In the genomic region with DNA sequence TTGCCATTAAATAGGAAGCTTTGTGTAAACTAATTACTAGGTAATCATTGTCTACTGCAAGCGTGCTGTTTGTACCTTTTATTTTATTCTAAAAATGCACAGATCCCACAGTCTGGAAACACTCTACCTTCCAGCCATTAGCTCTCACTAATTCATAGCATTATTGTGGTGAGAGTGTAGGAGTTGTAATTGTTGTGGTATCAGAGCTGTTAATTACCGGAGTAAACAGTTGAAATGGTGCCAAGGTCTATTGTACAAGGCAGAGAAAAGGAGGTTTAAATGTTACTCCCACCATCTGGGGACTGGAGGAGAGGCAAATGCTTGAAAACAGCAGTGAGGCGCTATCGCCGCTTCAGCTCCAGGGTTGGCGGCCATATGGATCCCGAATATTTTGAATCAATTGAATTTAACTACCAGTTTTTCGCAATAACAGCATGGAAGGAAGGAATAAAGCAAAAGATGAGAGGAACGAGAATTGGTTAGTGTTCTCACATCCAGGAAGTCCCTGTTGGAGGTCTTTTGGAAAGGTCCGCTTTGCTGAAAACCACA, we compare ENCODE assay signal across 3 cellular contexts.
TF ChIP-seq lines count a peak whose summit lies in the region.

No MANE protein-coding gene starts in this region.

TF ChIP-seq in A549, 52 proteins besides CTCF, POLR2A, EP300 and RAD21:
- TF ChIP-seq NFE2L2 (conservative IDR thresholded peaks at IDR 0.05; ENCODE audit: low read length): no peak
- no peak for TF ChIP-seq RFX5 (IDR thresholded peaks at IDR 0.05)
- no peak for TF ChIP-seq HEYL (CRISPR knock-in tag; IDR thresholded peaks at IDR 0.05)
- TF ChIP-seq PHF8 (IDR thresholded peaks at IDR 0.05; ENCODE audit: borderline replicate concordance, low read depth): no peak
- no peak for TF ChIP-seq BHLHE40 (IDR thresholded peaks at IDR 0.05; ENCODE audit: low read depth, low read length)
- TF ChIP-seq HOXB5 (CRISPR knock-in tag; IDR thresholded peaks at IDR 0.05): no peak
- TF ChIP-seq TP53 (CRISPR knock-in tag; IDR thresholded peaks at IDR 0.05): no peak
- no peak for TF ChIP-seq EHMT2 (IDR thresholded peaks at IDR 0.05; ENCODE audit: low read depth)
- no peak for TF ChIP-seq NPAS2 (CRISPR knock-in tag; IDR thresholded peaks at IDR 0.05; ENCODE audit: borderline replicate concordance)
- no peak for TF ChIP-seq CHD2 (IDR thresholded peaks at IDR 0.05; ENCODE audit: low read length, partially characterized antibody)
- TF ChIP-seq ESRRA (IDR thresholded peaks at IDR 0.05; ENCODE audit: borderline replicate concordance, low read length): no peak
- no peak for TF ChIP-seq FOXS1 (CRISPR knock-in tag; IDR thresholded peaks at IDR 0.05)
- no peak for TF ChIP-seq CHD4 (IDR thresholded peaks at IDR 0.05; ENCODE audit: borderline replicate concordance)

TF ChIP-seq in GM23338, 12 proteins besides CTCF, POLR2A, EP300 and RAD21 (continues in another document):
- no peak for TF ChIP-seq ZNF114 (CRISPR knock-in tag; IDR thresholded peaks at IDR 0.05)
- TF ChIP-seq ZNF331 (CRISPR knock-in tag; IDR thresholded peaks at IDR 0.05; ENCODE audit: low read depth): no peak
- TF ChIP-seq, protein P1, sequence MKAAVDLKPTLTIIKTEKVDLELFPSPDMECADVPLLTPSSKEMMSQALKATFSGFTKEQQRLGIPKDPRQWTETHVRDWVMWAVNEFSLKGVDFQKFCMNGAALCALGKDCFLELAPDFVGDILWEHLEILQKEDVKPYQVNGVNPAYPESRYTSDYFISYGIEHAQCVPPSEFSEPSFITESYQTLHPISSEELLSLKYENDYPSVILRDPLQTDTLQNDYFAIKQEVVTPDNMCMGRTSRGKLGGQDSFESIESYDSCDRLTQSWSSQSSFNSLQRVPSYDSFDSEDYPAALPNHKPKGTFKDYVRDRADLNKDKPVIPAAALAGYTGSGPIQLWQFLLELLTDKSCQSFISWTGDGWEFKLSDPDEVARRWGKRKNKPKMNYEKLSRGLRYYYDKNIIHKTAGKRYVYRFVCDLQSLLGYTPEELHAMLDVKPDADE (IDR thresholded peaks at IDR 0.05): no peak
- TF ChIP-seq, protein P2, sequence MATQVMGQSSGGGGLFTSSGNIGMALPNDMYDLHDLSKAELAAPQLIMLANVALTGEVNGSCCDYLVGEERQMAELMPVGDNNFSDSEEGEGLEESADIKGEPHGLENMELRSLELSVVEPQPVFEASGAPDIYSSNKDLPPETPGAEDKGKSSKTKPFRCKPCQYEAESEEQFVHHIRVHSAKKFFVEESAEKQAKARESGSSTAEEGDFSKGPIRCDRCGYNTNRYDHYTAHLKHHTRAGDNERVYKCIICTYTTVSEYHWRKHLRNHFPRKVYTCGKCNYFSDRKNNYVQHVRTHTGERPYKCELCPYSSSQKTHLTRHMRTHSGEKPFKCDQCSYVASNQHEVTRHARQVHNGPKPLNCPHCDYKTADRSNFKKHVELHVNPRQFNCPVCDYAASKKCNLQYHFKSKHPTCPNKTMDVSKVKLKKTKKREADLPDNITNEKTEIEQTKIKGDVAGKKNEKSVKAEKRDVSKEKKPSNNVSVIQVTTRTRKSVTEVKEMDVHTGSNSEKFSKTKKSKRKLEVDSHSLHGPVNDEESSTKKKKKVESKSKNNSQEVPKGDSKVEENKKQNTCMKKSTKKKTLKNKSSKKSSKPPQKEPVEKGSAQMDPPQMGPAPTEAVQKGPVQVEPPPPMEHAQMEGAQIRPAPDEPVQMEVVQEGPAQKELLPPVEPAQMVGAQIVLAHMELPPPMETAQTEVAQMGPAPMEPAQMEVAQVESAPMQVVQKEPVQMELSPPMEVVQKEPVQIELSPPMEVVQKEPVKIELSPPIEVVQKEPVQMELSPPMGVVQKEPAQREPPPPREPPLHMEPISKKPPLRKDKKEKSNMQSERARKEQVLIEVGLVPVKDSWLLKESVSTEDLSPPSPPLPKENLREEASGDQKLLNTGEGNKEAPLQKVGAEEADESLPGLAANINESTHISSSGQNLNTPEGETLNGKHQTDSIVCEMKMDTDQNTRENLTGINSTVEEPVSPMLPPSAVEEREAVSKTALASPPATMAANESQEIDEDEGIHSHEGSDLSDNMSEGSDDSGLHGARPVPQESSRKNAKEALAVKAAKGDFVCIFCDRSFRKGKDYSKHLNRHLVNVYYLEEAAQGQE (IDR thresholded peaks at IDR 0.05; ENCODE audit: unreplicated experiment): no peak
- TF ChIP-seq STAT1 (IDR thresholded peaks at IDR 0.05; ENCODE audit: unreplicated experiment): no peak
- TF ChIP-seq JUNB (IDR thresholded peaks at IDR 0.05; ENCODE audit: unreplicated experiment): no peak
- TF ChIP-seq NANOG (IDR thresholded peaks at IDR 0.05; ENCODE audit: borderline replicate concordance): no peak
- TF ChIP-seq EZH2phosphoT487 (IDR thresholded peaks at IDR 0.05; ENCODE audit: unreplicated experiment): no peak
- TF ChIP-seq POLR2AphosphoS5 (IDR thresholded peaks at IDR 0.05; ENCODE audit: low read depth): no peak

TF ChIP-seq in K562, 482 proteins besides CTCF, POLR2A, EP300 and RAD21:
- TF ChIP-seq, protein P3, sequence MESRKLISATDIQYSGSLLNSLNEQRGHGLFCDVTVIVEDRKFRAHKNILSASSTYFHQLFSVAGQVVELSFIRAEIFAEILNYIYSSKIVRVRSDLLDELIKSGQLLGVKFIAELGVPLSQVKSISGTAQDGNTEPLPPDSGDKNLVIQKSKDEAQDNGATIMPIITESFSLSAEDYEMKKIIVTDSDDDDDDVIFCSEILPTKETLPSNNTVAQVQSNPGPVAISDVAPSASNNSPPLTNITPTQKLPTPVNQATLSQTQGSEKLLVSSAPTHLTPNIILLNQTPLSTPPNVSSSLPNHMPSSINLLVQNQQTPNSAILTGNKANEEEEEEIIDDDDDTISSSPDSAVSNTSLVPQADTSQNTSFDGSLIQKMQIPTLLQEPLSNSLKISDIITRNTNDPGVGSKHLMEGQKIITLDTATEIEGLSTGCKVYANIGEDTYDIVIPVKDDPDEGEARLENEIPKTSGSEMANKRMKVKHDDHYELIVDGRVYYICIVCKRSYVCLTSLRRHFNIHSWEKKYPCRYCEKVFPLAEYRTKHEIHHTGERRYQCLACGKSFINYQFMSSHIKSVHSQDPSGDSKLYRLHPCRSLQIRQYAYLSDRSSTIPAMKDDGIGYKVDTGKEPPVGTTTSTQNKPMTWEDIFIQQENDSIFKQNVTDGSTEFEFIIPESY (CRISPR knock-in tag; IDR thresholded peaks at IDR 0.05): peak; percentile 88
- TF ChIP-seq ZNF408 (CRISPR knock-in tag; IDR thresholded peaks at IDR 0.05; ENCODE audit: low read depth) (no peak), SOX6 (IDR thresholded peaks at IDR 0.05) (0 out of 2 replicates have a peak, but pooled peaks have one; percentile 35)
- TF ChIP-seq, protein P4, sequence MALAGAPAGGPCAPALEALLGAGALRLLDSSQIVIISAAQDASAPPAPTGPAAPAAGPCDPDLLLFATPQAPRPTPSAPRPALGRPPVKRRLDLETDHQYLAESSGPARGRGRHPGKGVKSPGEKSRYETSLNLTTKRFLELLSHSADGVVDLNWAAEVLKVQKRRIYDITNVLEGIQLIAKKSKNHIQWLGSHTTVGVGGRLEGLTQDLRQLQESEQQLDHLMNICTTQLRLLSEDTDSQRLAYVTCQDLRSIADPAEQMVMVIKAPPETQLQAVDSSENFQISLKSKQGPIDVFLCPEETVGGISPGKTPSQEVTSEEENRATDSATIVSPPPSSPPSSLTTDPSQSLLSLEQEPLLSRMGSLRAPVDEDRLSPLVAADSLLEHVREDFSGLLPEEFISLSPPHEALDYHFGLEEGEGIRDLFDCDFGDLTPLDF (CRISPR knock-in tag; IDR thresholded peaks at IDR 0.05): no peak
